Comparison of ENCODE assay signal across 1 cellular context in the genomic region with DNA sequence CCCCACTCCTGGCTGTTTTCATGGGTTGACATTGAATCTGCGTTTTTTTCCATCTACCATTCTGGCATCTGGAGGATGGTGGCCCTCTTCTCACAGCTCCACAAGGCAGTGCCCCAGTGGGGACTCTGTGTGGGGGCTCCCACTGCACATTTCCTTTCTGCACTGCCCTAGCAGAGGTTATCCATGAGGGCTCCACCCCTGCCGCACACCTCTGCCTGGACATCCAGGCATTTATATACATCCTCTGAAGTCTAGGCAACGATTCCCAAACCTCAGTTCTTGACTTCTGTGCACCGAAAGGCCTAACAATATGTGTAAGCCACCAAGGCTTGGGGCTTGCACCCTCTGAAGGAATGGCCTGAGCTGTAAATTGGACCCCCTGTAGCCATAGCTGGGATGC.
TF ChIP-seq lines count a peak whose summit lies in the region.

No MANE protein-coding gene starts in this region.

TF ChIP-seq in HEK293, 187 proteins besides CTCF, POLR2A, EP300 and RAD21 (continued from another document):
- no peak for TF ChIP-seq ZSCAN4 (tag by site-specific recombination; IDR thresholded peaks at IDR 0.05)
